Comparison of ENCODE assay signal across 10 cellular contexts in genomic region chr7:90736968-90737939, GRCh38.
DNase-seq lines count a peak whose midpoint lies in the region; ATAC-seq and TF ChIP-seq lines count a peak whose summit lies in the region.
"Had no signal": no experiment of that assay in that cellular context is flagged by ENCODE, and none has a peak within 500 bp of the region (broad histone marks: within the 10 kb centered on the region; RNA-seq: fewer than 3 reads in every experiment).

No MANE protein-coding gene starts in this region.

- H3K23ac ChIP-seq in mesenchymal stem cell (ENCODE audit: low read length in 2 of 2): no peak overlapping the region

- H3K27ac ChIP-seq in mesenchymal stem cell (ENCODE audit: low read length, poor library complexity, severe bottlenecking): no peak overlapping the region

- peaks cover 13% of the 10 kb centered on the region for H3K9me3 ChIP-seq in mesenchymal stem cell (ENCODE audit: control insufficient read depth, low read length)

- H2AFZ ChIP-seq in mesenchymal stem cell (ENCODE audit: low read depth, low read length): no peak overlapping the region

- H3K4me2 ChIP-seq in mesenchymal stem cell (ENCODE audit: low read length, poor library complexity, severe bottlenecking): no peak overlapping the region

- no peaks in the 10 kb centered on the region for H3K27me3 Mint-ChIP-seq in endothelial cell (ENCODE audit: unreplicated experiment)
- H3K27me3 Mint-ChIP-seq: natural killer cell treated with Interleukin-12 subunit alpha and Interleukin-12 subunit beta and Interleukin-15 and Interleukin-18, amount 100 ng/mL, for 72 hours had no signal

- H3K9me3 Mint-ChIP-seq in endothelial cell (ENCODE audit: unreplicated experiment): no peaks in the 10 kb centered on the region

- H2BK12ac ChIP-seq in mesenchymal stem cell (ENCODE audit: low read length in 2 of 2): no peak overlapping the region

- H3K36me3 Mint-ChIP-seq in endothelial cell (ENCODE audit: low read depth, unreplicated experiment): peaks cover 16% of the 10 kb centered on the region

- no peak overlapping the region for H2BK5ac ChIP-seq in mesenchymal stem cell (ENCODE audit: low read depth, low read length, poor library complexity, severe bottlenecking)

- H4K91ac ChIP-seq in mesenchymal stem cell (ENCODE audit: low read length): no peak overlapping the region

- no peak overlapping the region for H3K18ac ChIP-seq in mesenchymal stem cell (ENCODE audit: low read depth in 1 of 2, low read length in 2 of 2)

- H2AK5ac ChIP-seq in mesenchymal stem cell (ENCODE audit: low read length, severe bottlenecking): no peak overlapping the region

- TF ChIP-seq CTCF in endothelial cell (IDR thresholded peaks at IDR 0.05; ENCODE audit: unreplicated experiment): no peak

- no peak for DNase-seq in endothelial cell (ENCODE audit: low spot score)
- no peak for DNase-seq in NCI-H69 (lab: John Stamatoyannopoulos, UW)
- DNase-seq in mesenchymal stem cell: no peak
- no peak for DNase-seq in central memory CD4-positive, alpha-beta T cell
- DNase-seq: NCI-H2029 treated with DMSO at 0.1 percent for 48 hours had no signal

- no peak overlapping the region for H2BK120ac ChIP-seq in mesenchymal stem cell (ENCODE audit: low read depth, low read length)

- H3K4me1 Mint-ChIP-seq in endothelial cell (ENCODE audit: unreplicated experiment): peaks cover 15% of the 10 kb centered on the region

- WGBS in mesenchymal stem cell: 92% methylated on average over 2 of the region's 4 CpGs

- peak overlapping the region; percentile 57 for H3K27ac Mint-ChIP-seq in endothelial cell (ENCODE audit: unreplicated experiment)
- H3K27ac Mint-ChIP-seq: natural killer cell treated with Interleukin-12 subunit alpha and Interleukin-12 subunit beta and Interleukin-15 and Interleukin-18, amount 100 ng/mL, for 72 hours had no signal

- peaks cover 11 to 18% of the 10 kb centered on the region in 2 experiments for H3K36me3 ChIP-seq in mesenchymal stem cell (ENCODE audit: control insufficient read depth in 1 of 2, insufficient read depth in 2 of 2, low read depth in 1 of 2, low read length in 2 of 2)

- no peak overlapping the region for H3K4ac ChIP-seq in mesenchymal stem cell (ENCODE audit: low read depth in 1 of 2, low read length in 2 of 2)

- no peak overlapping the region for H3K4me3 Mint-ChIP-seq in endothelial cell (ENCODE audit: unreplicated experiment)
- H3K4me3 Mint-ChIP-seq: natural killer cell treated with Interleukin-12 subunit alpha and Interleukin-12 subunit beta and Interleukin-15 and Interleukin-18, amount 100 ng/mL, for 72 hours had no signal

- H3K9ac ChIP-seq in mesenchymal stem cell (ENCODE audit: low read length): no peak overlapping the region

- H3K27me3 ChIP-seq in mesenchymal stem cell (ENCODE audit: control insufficient read depth in 1 of 2, insufficient read depth in 1 of 2, low read length in 2 of 2): no peaks in the 10 kb centered on the region

- H2BK15ac ChIP-seq in mesenchymal stem cell (ENCODE audit: low read depth, poor library complexity, severe bottlenecking): no peak overlapping the region

- H4K8ac ChIP-seq in mesenchymal stem cell (ENCODE audit: low read length): no peak overlapping the region

- no peaks in the 10 kb centered on the region for H3K4me1 ChIP-seq in mesenchymal stem cell (ENCODE audit: control insufficient read depth, insufficient read depth, low read depth, low read length)

- peaks cover 17% of the 10 kb centered on the region for H3K79me1 ChIP-seq in mesenchymal stem cell (replicated peaks; ENCODE audit: low read length, poor library complexity, severe bottlenecking)

- no peak overlapping the region for H3K4me3 ChIP-seq in mesenchymal stem cell (ENCODE audit: insufficient read depth in 1 of 2, low read depth in 1 of 2, low read length in 2 of 2)

- no peak overlapping the region for H3K14ac ChIP-seq in mesenchymal stem cell (ENCODE audit: low read length in 2 of 2)

- ATAC-seq in GM18517 (IDR thresholded peaks at IDR 0.05; ENCODE audit: unreplicated experiment) (peak; percentile 99), GM21619 (IDR thresholded peaks at IDR 0.05; ENCODE audit: unreplicated experiment) (peak; percentile 96), HG03469 (IDR thresholded peaks at IDR 0.05; ENCODE audit: unreplicated experiment) (peak; percentile 91), SK-N-SH treated with all-trans-retinoic acid at 6 μM for 48 hours (no peak)

TF ChIP-seq in SK-N-SH treated with all-trans-retinoic acid at 6 μM for 48 hours, 23 proteins besides CTCF, POLR2A, EP300 and RAD21:
- TF ChIP-seq ESRRG (CRISPR knock-in tag; IDR thresholded peaks at IDR 0.05): no peak
TF ChIP-seq in SK-N-SH treated with all-trans-retinoic acid at 6 μM for 48 hours: peak in this region for 0.
